In genomic region chr1:67429528-67430357, GRCh38 we compare ENCODE assay signal across 1 cellular context.
TF ChIP-seq lines count a peak whose summit lies in the region.

No MANE protein-coding gene starts in this region.

TF ChIP-seq in WTC11, 78 proteins besides CTCF, POLR2A, EP300 and RAD21 (continued from another document):
- no peak for TF ChIP-seq ZNF281 (CRISPR knock-in tag; IDR thresholded peaks at IDR 0.05)
- TF ChIP-seq, protein P1, sequence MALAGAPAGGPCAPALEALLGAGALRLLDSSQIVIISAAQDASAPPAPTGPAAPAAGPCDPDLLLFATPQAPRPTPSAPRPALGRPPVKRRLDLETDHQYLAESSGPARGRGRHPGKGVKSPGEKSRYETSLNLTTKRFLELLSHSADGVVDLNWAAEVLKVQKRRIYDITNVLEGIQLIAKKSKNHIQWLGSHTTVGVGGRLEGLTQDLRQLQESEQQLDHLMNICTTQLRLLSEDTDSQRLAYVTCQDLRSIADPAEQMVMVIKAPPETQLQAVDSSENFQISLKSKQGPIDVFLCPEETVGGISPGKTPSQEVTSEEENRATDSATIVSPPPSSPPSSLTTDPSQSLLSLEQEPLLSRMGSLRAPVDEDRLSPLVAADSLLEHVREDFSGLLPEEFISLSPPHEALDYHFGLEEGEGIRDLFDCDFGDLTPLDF (CRISPR knock-in tag; IDR thresholded peaks at IDR 0.05): no peak
- TF ChIP-seq, protein P2, sequence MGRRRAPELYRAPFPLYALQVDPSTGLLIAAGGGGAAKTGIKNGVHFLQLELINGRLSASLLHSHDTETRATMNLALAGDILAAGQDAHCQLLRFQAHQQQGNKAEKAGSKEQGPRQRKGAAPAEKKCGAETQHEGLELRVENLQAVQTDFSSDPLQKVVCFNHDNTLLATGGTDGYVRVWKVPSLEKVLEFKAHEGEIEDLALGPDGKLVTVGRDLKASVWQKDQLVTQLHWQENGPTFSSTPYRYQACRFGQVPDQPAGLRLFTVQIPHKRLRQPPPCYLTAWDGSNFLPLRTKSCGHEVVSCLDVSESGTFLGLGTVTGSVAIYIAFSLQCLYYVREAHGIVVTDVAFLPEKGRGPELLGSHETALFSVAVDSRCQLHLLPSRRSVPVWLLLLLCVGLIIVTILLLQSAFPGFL (CRISPR knock-in tag; IDR thresholded peaks at IDR 0.05; ENCODE audit: borderline replicate concordance): no peak
- TF ChIP-seq NR1H2 (CRISPR knock-in tag; IDR thresholded peaks at IDR 0.05): no peak
- TF ChIP-seq, protein P3, sequence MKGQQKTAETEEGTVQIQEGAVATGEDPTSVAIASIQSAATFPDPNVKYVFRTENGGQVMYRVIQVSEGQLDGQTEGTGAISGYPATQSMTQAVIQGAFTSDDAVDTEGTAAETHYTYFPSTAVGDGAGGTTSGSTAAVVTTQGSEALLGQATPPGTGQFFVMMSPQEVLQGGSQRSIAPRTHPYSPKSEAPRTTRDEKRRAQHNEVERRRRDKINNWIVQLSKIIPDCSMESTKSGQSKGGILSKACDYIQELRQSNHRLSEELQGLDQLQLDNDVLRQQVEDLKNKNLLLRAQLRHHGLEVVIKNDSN (CRISPR knock-in tag; IDR thresholded peaks at IDR 0.05): no peak
- no peak for TF ChIP-seq ZNF512 (CRISPR knock-in tag; IDR thresholded peaks at IDR 0.05; ENCODE audit: borderline replicate concordance)
- 0 out of 2 replicates have a peak, but pooled peaks have one; percentile 12 for TF ChIP-seq CREB1 (CRISPR knock-in tag; IDR thresholded peaks at IDR 0.05)
- no peak for TF ChIP-seq ETV6 (CRISPR knock-in tag; IDR thresholded peaks at IDR 0.05)
- TF ChIP-seq SMAD3 (CRISPR knock-in tag; IDR thresholded peaks at IDR 0.05; ENCODE audit: borderline replicate concordance): no peak
- no peak for TF ChIP-seq ZNF396 (CRISPR knock-in tag; IDR thresholded peaks at IDR 0.05; ENCODE audit: borderline replicate concordance)
